1 cellular context compared by ENCODE assay signal in the genomic region with DNA sequence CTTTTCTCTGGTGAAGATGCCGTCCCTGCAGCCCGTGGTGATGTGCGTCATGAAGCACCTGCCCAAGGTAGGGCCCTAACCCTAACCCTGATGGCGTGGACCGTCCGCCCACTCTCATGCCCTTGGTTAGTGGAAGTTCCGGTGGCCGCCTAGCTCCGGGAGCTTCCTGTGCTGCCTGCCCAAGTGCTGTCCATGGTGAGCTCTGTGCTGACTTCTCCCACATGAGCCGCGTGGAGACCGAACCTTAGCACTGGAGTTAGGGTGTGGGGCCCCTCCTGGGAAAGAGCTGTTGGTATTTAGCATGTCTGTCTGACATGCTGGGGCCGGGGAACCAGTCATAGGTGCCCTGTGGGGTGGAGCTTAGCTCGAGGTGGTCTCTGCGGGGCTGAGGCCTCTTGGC.
TF ChIP-seq lines count a peak whose summit lies in the region.

No MANE protein-coding gene starts in this region.

TF ChIP-seq in SK-N-SH, 30 proteins besides CTCF, POLR2A, EP300 and RAD21 (continued from another document):
- TF ChIP-seq, protein P1, sequence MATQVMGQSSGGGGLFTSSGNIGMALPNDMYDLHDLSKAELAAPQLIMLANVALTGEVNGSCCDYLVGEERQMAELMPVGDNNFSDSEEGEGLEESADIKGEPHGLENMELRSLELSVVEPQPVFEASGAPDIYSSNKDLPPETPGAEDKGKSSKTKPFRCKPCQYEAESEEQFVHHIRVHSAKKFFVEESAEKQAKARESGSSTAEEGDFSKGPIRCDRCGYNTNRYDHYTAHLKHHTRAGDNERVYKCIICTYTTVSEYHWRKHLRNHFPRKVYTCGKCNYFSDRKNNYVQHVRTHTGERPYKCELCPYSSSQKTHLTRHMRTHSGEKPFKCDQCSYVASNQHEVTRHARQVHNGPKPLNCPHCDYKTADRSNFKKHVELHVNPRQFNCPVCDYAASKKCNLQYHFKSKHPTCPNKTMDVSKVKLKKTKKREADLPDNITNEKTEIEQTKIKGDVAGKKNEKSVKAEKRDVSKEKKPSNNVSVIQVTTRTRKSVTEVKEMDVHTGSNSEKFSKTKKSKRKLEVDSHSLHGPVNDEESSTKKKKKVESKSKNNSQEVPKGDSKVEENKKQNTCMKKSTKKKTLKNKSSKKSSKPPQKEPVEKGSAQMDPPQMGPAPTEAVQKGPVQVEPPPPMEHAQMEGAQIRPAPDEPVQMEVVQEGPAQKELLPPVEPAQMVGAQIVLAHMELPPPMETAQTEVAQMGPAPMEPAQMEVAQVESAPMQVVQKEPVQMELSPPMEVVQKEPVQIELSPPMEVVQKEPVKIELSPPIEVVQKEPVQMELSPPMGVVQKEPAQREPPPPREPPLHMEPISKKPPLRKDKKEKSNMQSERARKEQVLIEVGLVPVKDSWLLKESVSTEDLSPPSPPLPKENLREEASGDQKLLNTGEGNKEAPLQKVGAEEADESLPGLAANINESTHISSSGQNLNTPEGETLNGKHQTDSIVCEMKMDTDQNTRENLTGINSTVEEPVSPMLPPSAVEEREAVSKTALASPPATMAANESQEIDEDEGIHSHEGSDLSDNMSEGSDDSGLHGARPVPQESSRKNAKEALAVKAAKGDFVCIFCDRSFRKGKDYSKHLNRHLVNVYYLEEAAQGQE (IDR thresholded peaks at IDR 0.05; ENCODE audit: low read depth, low read length): 0 out of 2 replicates have a peak, but pooled peaks have one; percentile 56
